8 cellular contexts compared by ENCODE assay signal in genomic region chr12:93379432-93380308, GRCh38. TPM values are rescaled to one million over a fixed set of nuclear protein-coding genes. Genes with fewer than 3 reads are reported as not detected.
DNase-seq lines count a peak whose midpoint lies in the region; TF ChIP-seq lines count a peak whose summit lies in the region.

No MANE protein-coding gene starts in this region.

- intact Hi-C loops in ovary (cut with DNase I): loop anchor here in 1 of 4 donors (5.0 kb wide), 2 partner anchors 202 to 377 kb away; no protein-coding TSS in a partner anchor

- H3K27ac ChIP-seq in SJCRH30 (peak overlapping the region; percentile 75; the same call in 1 of the 2 replicates), ovary (peak overlapping the region; percentile 1 to 89)

- H3K36me3 ChIP-seq in SJCRH30 (no peaks in the 10 kb centered on the region), ovary (no peaks in the 10 kb centered on the region)

- H3K4me3 ChIP-seq in SJCRH30 (peak overlapping the region; percentile 83), ovary (peak overlapping the region; percentile 97)

- DNase-seq in NCI-H82 (lab: John Stamatoyannopoulos, UW) (peak; percentile 49), NCI-H82 treated with DMSO at 0.1 percent for 48 hours (lab: John Stamatoyannopoulos, UW; ENCODE audit: unreplicated experiment) (no peak), SJCRH30 (peak in 1 of 2 experiments; percentile 28), erythroblast (lab: John Stamatoyannopoulos, UW) (peak; percentile 42 to 71), ovary (no peak), occipital lobe (lab: John Stamatoyannopoulos, UW) (no peak), mesenteric fat pad (ENCODE audit: low spot score) (no peak), GM13976 (ENCODE audit: low spot score) (no peak)

- peaks cover 5% of the 10 kb centered on the region for H3K4me1 ChIP-seq in SJCRH30
- peaks cover 11% of the 10 kb centered on the region for H3K4me1 ChIP-seq in ovary (ENCODE audit: insufficient read depth)

- TF ChIP-seq POLR2A in erythroblast (IDR thresholded peaks at IDR 0.05; ENCODE audit: low read length) (no peak), ovary (IDR thresholded peaks at IDR 0.05) (no peak)

- H3K9me3 ChIP-seq in SJCRH30 (replicated peaks) (no peaks in the 10 kb centered on the region), ovary (no peaks in the 10 kb centered on the region)

- WGBS in ovary, 3 donors: 0 to 2% (median 1%) methylated on average over 7 of the region's 7 CpGs

- in situ Hi-C loops in GM13976 (cut with MboI; ENCODE audit: low sequenced_read_pairs, unreplicated experiment): loop anchor here (25.0 kb wide), 1 partner anchor 242 kb away; no protein-coding TSS in a partner anchor

- H3K27me3 ChIP-seq in SJCRH30 (no peaks in the 10 kb centered on the region), ovary (no peaks in the 10 kb centered on the region)

- TF ChIP-seq CTCF in ovary (IDR thresholded peaks at IDR 0.05) (no peak), GM13976 (IDR thresholded peaks at IDR 0.05; ENCODE audit: borderline replicate concordance, control extremely low read depth, extremely low read depth, insufficient read depth, missing control alignments) (no peak)

- TF ChIP-seq EP300 in ovary (IDR thresholded peaks at IDR 0.05): no peak

RNA-seq across cellular contexts. Expression of gene NUDT4, which starts 1.9 kb away (rescaled TPM):
- 36.7 and 38.8 TPM in 2 replicates for total RNA-seq in SJCRH30 (2014; rRNA removed; shearing (Covaris generic))
- total RNA-seq in ovary: 100 to 1,000 TPM; 129 to 185 (median 149) TPM
- 100 to 1,000 TPM; 102 to 124 TPM for polyA plus RNA-seq in ovary
- 151 TPM for total RNA-seq in occipital lobe
- 119 TPM for total RNA-seq in mesenteric fat pad

Comparison
In these comparisons a context has a peak if more than half of its experiments do, and no peak if none do; other contexts are left out.
1. DNase-seq: peak in NCI-H82 (single experiment) and erythroblast (2 of 2); none in NCI-H82 treated with DMSO at 0.1 percent for 48 hours (single experiment), ovary (0 of 5), occipital lobe (single experiment), mesenteric fat pad (single experiment) and GM13976 (single experiment).